In the genomic region with DNA sequence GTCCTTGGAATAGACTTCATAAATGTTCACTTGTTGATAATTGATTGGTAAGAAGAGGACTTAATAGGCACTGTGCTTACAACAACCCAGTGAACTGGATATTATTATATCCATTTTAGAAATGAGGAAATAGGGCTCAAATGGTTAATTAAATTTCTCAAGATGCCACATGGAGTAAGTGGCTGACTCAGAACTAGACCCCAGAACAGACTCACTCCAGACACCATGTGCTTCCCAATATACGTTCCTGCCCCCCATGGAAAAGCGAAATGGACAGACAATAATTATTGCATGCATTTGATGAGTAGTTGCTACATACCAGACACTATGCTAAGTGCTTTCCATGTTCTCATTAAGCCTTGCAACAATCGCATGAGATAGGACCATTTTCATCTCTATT, we compare ENCODE assay signal across 8 cellular contexts. TPM values are rescaled to one million over a fixed set of nuclear protein-coding genes. Genes with fewer than 3 reads are reported as not detected.
A peak's percentile ranks its signal among the peaks of the same experiment; 100 is the strongest.
DNase-seq lines count a peak whose midpoint lies in the region; ATAC-seq and TF ChIP-seq lines count a peak whose summit lies in the region.

No MANE protein-coding gene starts in this region.

- ATAC-seq in GM19452 (IDR thresholded peaks at IDR 0.05; ENCODE audit: unreplicated experiment), result no peak

- H3K4me1 ChIP-seq in BE2C, result peaks cover 6% of the 10 kb centered on the region; the same call in 1 of the 2 replicates
- H3K4me1 ChIP-seq in KMS-11 (ENCODE audit: low read depth, poor library complexity, severe bottlenecking), result peaks cover 10% of the 10 kb centered on the region
- H3K4me1 ChIP-seq in mammary epithelial cell (ENCODE audit: insufficient read depth, low read length), result peaks cover 8% of the 10 kb centered on the region

- no TSS peak for BruUV-seq in mammary epithelial cell (replicated peaks; lab: Mats Ljungman, UMichigan)

- peak overlapping the region in 2 of 3 experiments; percentile 11 to 90 for H3K27ac Mint-ChIP-seq in nephron

- H3K4me3 ChIP-seq in BE2C (ENCODE audit: low read depth, low read length) (peak overlapping the region; percentile 60; the same call in 1 of the 2 replicates), KMS-11 (IDR thresholded peaks at IDR 0.05; ENCODE audit: insufficient read depth, low read depth, low read length) (no peak overlapping the region), mammary epithelial cell (replicated peaks in 1 of 3; ENCODE audit: insufficient read depth in 1 of 3, low read depth in 2 of 3, low read length in 3 of 3) (peak overlapping the region in 1 of 3 experiments; percentile 58)

- intact Hi-C loops in mammary epithelial cell (cut with micrococcal nuclease), result loop anchor here (10.0 kb wide), 1 partner anchor 1349 kb away; no protein-coding TSS in a partner anchor

- H3K9me3 ChIP-seq in BE2C (no peaks in the 10 kb centered on the region), mammary epithelial cell (replicated peaks; ENCODE audit: insufficient read depth, low read length) (no peaks in the 10 kb centered on the region)

- H3K79me2 ChIP-seq in KMS-11 (ENCODE audit: insufficient read depth, low read depth) (no peaks in the 10 kb centered on the region), mammary epithelial cell (ENCODE audit: insufficient read depth, low read length) (no peaks in the 10 kb centered on the region)

- H3K4me3 Mint-ChIP-seq in nephron, result peak overlapping the region; percentile 87 to 95 (median 93)

- TF ChIP-seq CTCF in BE2C (IDR thresholded peaks at IDR 0.05; ENCODE audit: low read depth, low read length), result no peak
- TF ChIP-seq CTCF in KMS-11 (conservative IDR thresholded peaks at IDR 0.05; ENCODE audit: low read depth, low read length), result no peak
- no peak for TF ChIP-seq CTCF in mammary epithelial cell (conservative IDR thresholded peaks at IDR 0.05 in 1 of 2, IDR thresholded peaks at IDR 0.05 in 1 of 2; ENCODE audit: extremely low read depth in 1 of 2, insufficient read depth in 1 of 2, low read depth in 1 of 2, low read length in 2 of 2)
- TF ChIP-seq CTCF in nephron (IDR thresholded peaks at IDR 0.05; ENCODE audit: unreplicated experiment in 3 of 3), result no peak

- H3K4me2 ChIP-seq in KMS-11 (peak overlapping the region; percentile 65), mammary epithelial cell (ENCODE audit: insufficient read depth, low read depth, low read length) (peak overlapping the region; percentile 99)

- peaks cover 16% of the 10 kb centered on the region for H3K4me1 Mint-ChIP-seq in nephron

- H3K27me3 Mint-ChIP-seq in nephron (ENCODE audit: low read depth), result peaks cover 28% of the 10 kb centered on the region

- H3K9me3 Mint-ChIP-seq in nephron, result no peaks in the 10 kb centered on the region

- in situ Hi-C loops in mammary epithelial cell (cut with MboI; ENCODE audit: low sequenced_read_pairs in 2 of 2), result no loop called here

- CTCF ChIA-PET in mammary epithelial cell (lab: Charles Lee; ENCODE audit: low non-redundant PET), result no interaction called here

- dilution Hi-C loops in mammary epithelial cell (cut with HindIII; ENCODE audit: low sequenced_read_pairs), result no loop called here

- peak overlapping the region; percentile 85 for H2AFZ ChIP-seq in KMS-11 (ENCODE audit: low read depth)
- H2AFZ ChIP-seq in mammary epithelial cell (ENCODE audit: low read depth, low read length), result no peak overlapping the region

- no peak for DNase-seq in BE2C
- DNase-seq in mammary epithelial cell, result no peak
- no peak for DNase-seq in NCI-H1694 treated with DMSO at 0.1 percent for 48 hours (lab: John Stamatoyannopoulos, UW)
- no peak for DNase-seq in DMS53 (lab: John Stamatoyannopoulos, UW)
- no peak for DNase-seq in NCI-H526 (lab: John Stamatoyannopoulos, UW)

- H3K9ac ChIP-seq in KMS-11 (peak overlapping the region; percentile 46; the same call in 1 of the 2 replicates), mammary epithelial cell (ENCODE audit: insufficient read depth, low read length) (no peak overlapping the region)

- no peaks in the 10 kb centered on the region for H4K20me1 ChIP-seq in KMS-11 (ENCODE audit: insufficient read depth)
- H4K20me1 ChIP-seq in mammary epithelial cell (ENCODE audit: insufficient read depth, low read length), result no peaks in the 10 kb centered on the region

- H3K36me3 ChIP-seq in BE2C (no peaks in the 10 kb centered on the region), KMS-11 (ENCODE audit: insufficient read depth) (no peaks in the 10 kb centered on the region), mammary epithelial cell (ENCODE audit: insufficient read depth, low read length) (no peaks in the 10 kb centered on the region)

- H3K27me3 ChIP-seq in BE2C (peaks cover 41% of the 10 kb centered on the region), KMS-11 (ENCODE audit: insufficient read depth, low read depth) (no peaks in the 10 kb centered on the region), mammary epithelial cell (ENCODE audit: insufficient read depth, low read length) (peaks cover 8% of the 10 kb centered on the region)

- no peaks in the 10 kb centered on the region for H3K36me3 Mint-ChIP-seq in nephron (ENCODE audit: low read depth)

- WGBS in mammary epithelial cell (ENCODE audit: low coverage, missing lambda C conversion rate), result 41% methylated on average over 3 of the region's 3 CpGs

- H3K27ac ChIP-seq in KMS-11, result no peak overlapping the region
- no peak overlapping the region for H3K27ac ChIP-seq in mammary epithelial cell (ENCODE audit: insufficient read depth, low read depth, low read length)

RNA-seq across cellular contexts. Expression of gene ANKS1B, which starts 0.9 kb away (rescaled TPM):
- polyA plus RNA-seq in BE2C (2012; ENCODE audit: insufficient read depth, insufficient read length, low read depth), result 0.25 TPM
- total RNA-seq in mammary epithelial cell, result 1 to 10 TPM in 1 of 2 donors, not detected in 1; 1.3 TPM
- not detected for polyA plus RNA-seq in mammary epithelial cell
- polyA minus RNA-seq in mammary epithelial cell, result not detected
